Comparison of ENCODE assay signal across 8 cellular contexts in the genomic region with DNA sequence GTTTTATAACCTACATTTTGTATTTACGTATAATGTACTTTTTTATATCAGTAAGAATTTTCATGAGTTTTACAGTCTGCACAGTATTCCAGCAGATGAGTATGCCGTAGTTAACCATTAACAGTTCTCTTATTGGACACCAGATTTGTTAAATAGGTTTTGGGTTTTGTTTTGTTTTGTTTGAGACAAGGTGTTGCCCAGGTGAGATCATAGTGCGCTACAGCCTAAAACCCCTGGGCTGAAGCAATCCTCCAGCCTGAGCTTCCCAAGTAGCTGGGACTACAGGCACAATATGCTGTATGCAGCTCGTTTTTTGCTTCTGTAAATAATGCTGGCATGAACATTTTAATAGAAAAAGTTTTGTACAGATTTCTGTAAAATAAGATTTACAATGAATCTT.
A peak's percentile ranks its signal among the peaks of the same experiment; 100 is the strongest.
DNase-seq lines count a peak whose midpoint lies in the region; ATAC-seq and TF ChIP-seq lines count a peak whose summit lies in the region.

No MANE protein-coding gene starts in this region.

- peak overlapping the region; percentile 89 for H3K4me2 ChIP-seq in osteoblast (ENCODE audit: insufficient read depth, low read length)

- peak overlapping the region; percentile 48 for H3K4me3 ChIP-seq in HEK293 (ENCODE audit: low read depth, low read length)
- peak overlapping the region; percentile 5 for H3K4me3 ChIP-seq in colonic mucosa
- H3K4me3 ChIP-seq in osteoblast (ENCODE audit: insufficient read depth, low read length) = peak overlapping the region; percentile 29

- H3K4me1 Mint-ChIP-seq in endothelial cell (ENCODE audit: unreplicated experiment) = peaks cover 19% of the 10 kb centered on the region

- no peak overlapping the region for H3K4me3 Mint-ChIP-seq in endothelial cell (ENCODE audit: unreplicated experiment)

- H3K9me3 Mint-ChIP-seq in endothelial cell (ENCODE audit: unreplicated experiment) = no peaks in the 10 kb centered on the region

- H2AFZ ChIP-seq in osteoblast (ENCODE audit: low read length) = peak overlapping the region; percentile 20

- H3K27ac Mint-ChIP-seq in endothelial cell (ENCODE audit: unreplicated experiment) = no peak overlapping the region

- no peaks in the 10 kb centered on the region for H3K36me3 ChIP-seq in HEK293 (ENCODE audit: control insufficient read depth in 2 of 2, insufficient read depth in 1 of 2, low read length in 2 of 2)
- no peaks in the 10 kb centered on the region for H3K36me3 ChIP-seq in colonic mucosa
- no peaks in the 10 kb centered on the region for H3K36me3 ChIP-seq in osteoblast (ENCODE audit: insufficient read depth, low read length)

- intact Hi-C loops in colonic mucosa (cut with DNase I) = no loop called here

- TF ChIP-seq CTCF in HEK293 (tag by site-specific recombination; IDR thresholded peaks at IDR 0.05) = no peak
- no peak for TF ChIP-seq CTCF in colonic mucosa (IDR thresholded peaks at IDR 0.05)
- no peak for TF ChIP-seq CTCF in osteoblast (IDR thresholded peaks at IDR 0.05; ENCODE audit: extremely low read depth, low read depth, low read length)
- TF ChIP-seq CTCF in endothelial cell (IDR thresholded peaks at IDR 0.05; ENCODE audit: unreplicated experiment) = no peak

- H3K9me3 ChIP-seq in HEK293 (ENCODE audit: control insufficient read depth, insufficient read depth, low read depth, low read length) (no peaks in the 10 kb centered on the region), colonic mucosa (no peaks in the 10 kb centered on the region), osteoblast (ENCODE audit: low read depth, low read length) (no peaks in the 10 kb centered on the region)

- ATAC-seq in HG03469 (IDR thresholded peaks at IDR 0.05; ENCODE audit: unreplicated experiment) (no peak), HG02798 (IDR thresholded peaks at IDR 0.05; ENCODE audit: poor library complexity, unreplicated experiment) (no peak)

- H3K27ac ChIP-seq in HEK293 (ENCODE audit: extremely low read depth, low read depth, low read length) = peak overlapping the region; percentile 97
- peak overlapping the region; percentile 98 for H3K27ac ChIP-seq in colonic mucosa
- peak overlapping the region; percentile 93 for H3K27ac ChIP-seq in osteoblast (ENCODE audit: low read depth, low read length)

- POLR2A ChIA-PET in HEK293 (lab: Yijun Ruan, JAX) = interaction anchor here (0.9 to 7.3 kb wide), 9 partner anchors 8 to 107 kb away, joined by 3 to 280 read pairs (median 7); a partner anchor contains a TSS

- CTCF ChIA-PET in HEK293 (lab: Yijun Ruan, JAX) = interaction anchor here (0.6 to 4.8 kb wide), 10 partner anchors 9 to 107 kb away, joined by 3 to 35 read pairs (median 3); no protein-coding TSS in a partner anchor

- no peaks in the 10 kb centered on the region for H4K20me1 ChIP-seq in osteoblast (ENCODE audit: insufficient read depth, low read length)

- H3K36me3 Mint-ChIP-seq in endothelial cell (ENCODE audit: low read depth, unreplicated experiment) = no peaks in the 10 kb centered on the region

- H3K27me3 Mint-ChIP-seq in endothelial cell (ENCODE audit: unreplicated experiment) = peaks cover 6% of the 10 kb centered on the region

- H3K9ac ChIP-seq in colonic mucosa (ENCODE audit: low read depth in 2 of 2, low read length in 2 of 2) = peak overlapping the region in 1 of 2 donors; percentile 87

- DNase-seq in NCI-H2227 treated with DMSO at 0.1 percent for 48 hours (lab: John Stamatoyannopoulos, UW) = peak; percentile 44
- peak; percentile 55 for DNase-seq in colonic mucosa
- no peak for DNase-seq in osteoblast (ENCODE audit: insufficient read length, low spot score, missing footprints)
- no peak for DNase-seq in endothelial cell (ENCODE audit: low spot score)
- no peak for DNase-seq in cortex of kidney (lab: John Stamatoyannopoulos, UW)

- H3K4me1 ChIP-seq in HEK293 (ENCODE audit: control insufficient read depth, insufficient read depth, low read length) = peaks cover 28% of the 10 kb centered on the region
- no peaks in the 10 kb centered on the region for H3K4me1 ChIP-seq in colonic mucosa
- H3K4me1 ChIP-seq in osteoblast (ENCODE audit: insufficient read depth, low read length) = peaks cover 28% of the 10 kb centered on the region

- H3K27me3 ChIP-seq in colonic mucosa (no peaks in the 10 kb centered on the region), osteoblast (ENCODE audit: insufficient read depth, low read length) (no peaks in the 10 kb centered on the region)

- H3K79me2 ChIP-seq in osteoblast (ENCODE audit: insufficient read depth, low read length) = peaks cover 6% of the 10 kb centered on the region

TF ChIP-seq in HEK293, 187 proteins besides CTCF, POLR2A, EP300 and RAD21:
- TF ChIP-seq ZEB2 (tag by site-specific recombination; IDR thresholded peaks at IDR 0.05) = 0 out of 2 replicates have a peak, but pooled peaks have one; percentile 19
- TF ChIP-seq, protein P1, sequence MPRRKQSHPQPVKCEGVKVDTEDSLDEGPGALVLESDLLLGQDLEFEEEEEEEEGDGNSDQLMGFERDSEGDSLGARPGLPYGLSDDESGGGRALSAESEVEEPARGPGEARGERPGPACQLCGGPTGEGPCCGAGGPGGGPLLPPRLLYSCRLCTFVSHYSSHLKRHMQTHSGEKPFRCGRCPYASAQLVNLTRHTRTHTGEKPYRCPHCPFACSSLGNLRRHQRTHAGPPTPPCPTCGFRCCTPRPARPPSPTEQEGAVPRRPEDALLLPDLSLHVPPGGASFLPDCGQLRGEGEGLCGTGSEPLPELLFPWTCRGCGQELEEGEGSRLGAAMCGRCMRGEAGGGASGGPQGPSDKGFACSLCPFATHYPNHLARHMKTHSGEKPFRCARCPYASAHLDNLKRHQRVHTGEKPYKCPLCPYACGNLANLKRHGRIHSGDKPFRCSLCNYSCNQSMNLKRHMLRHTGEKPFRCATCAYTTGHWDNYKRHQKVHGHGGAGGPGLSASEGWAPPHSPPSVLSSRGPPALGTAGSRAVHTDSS (tag by site-specific recombination; IDR thresholded peaks at IDR 0.05) = no peak
- TF ChIP-seq, protein P2, sequence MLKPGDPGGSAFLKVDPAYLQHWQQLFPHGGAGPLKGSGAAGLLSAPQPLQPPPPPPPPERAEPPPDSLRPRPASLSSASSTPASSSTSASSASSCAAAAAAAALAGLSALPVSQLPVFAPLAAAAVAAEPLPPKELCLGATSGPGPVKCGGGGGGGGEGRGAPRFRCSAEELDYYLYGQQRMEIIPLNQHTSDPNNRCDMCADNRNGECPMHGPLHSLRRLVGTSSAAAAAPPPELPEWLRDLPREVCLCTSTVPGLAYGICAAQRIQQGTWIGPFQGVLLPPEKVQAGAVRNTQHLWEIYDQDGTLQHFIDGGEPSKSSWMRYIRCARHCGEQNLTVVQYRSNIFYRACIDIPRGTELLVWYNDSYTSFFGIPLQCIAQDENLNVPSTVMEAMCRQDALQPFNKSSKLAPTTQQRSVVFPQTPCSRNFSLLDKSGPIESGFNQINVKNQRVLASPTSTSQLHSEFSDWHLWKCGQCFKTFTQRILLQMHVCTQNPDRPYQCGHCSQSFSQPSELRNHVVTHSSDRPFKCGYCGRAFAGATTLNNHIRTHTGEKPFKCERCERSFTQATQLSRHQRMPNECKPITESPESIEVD (tag by site-specific recombination; IDR thresholded peaks at IDR 0.05) = peak; percentile 76
- peak; percentile 71 for TF ChIP-seq OSR2 (tag by site-specific recombination; IDR thresholded peaks at IDR 0.05)

Comparison
In these comparisons a context has a peak if more than half of its experiments do, and no peak if none do; other contexts are left out.
1. DNase-seq: peak in NCI-H2227 treated with DMSO at 0.1 percent for 48 hours (single experiment) and colonic mucosa (single experiment); none in osteoblast (single experiment), endothelial cell (single experiment) and cortex of kidney (single experiment).
2. Peak in every context shown above with its lines, with median percentiles within 50 percentile points of each other: H3K27ac ChIP-seq and H3K4me3 ChIP-seq.